2 cellular contexts compared by ENCODE assay signal in the genomic region with DNA sequence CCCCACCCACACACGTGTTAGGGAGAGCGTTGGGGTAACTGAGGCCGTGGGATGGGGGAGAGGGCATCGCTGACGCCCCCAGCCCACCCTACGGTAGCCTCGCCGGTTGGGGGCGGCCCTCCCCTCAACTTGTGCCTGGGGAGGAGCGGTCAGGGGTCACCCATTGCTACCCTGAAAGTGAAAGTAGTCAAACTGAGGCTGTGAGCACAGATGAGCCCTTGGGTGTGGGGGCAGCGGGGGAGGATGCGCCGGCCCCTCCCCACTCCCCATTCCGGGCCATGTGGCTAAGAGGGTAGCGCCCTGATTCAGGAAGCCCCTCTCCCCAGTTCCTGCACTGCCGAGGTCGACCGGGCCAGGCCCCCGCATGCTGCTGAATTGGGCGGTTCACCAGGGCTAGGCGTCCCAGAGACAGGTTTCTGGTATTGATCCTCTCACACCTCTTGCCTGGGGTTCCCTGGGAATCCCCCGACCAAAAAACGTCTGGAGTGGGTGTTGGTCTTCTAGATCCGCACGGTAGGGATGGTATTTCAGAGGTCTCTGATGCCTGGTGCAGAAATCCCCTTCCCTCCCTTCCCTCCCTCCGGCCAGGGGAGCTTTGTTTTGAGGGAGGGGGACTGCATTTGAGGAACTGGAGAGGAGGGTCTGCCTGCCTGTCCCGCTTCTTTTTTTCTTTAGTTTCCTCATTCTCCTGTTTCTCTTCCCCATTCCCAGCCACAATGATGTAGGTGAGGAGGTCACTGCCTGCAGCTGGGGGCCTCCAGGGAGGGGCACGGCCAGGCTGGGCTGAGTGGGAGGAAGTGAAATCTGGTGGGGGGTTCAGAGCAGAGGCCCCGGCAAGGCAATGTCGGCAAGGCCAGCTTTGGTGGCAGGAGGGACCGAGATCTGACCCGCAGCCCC.
TF ChIP-seq lines count a peak whose summit lies in the region.

No MANE protein-coding gene starts in this region.

TF ChIP-seq in IMR-90, 13 proteins besides CTCF, POLR2A, EP300 and RAD21:
- TF ChIP-seq CEBPB (IDR thresholded peaks at IDR 0.05; ENCODE audit: low read depth, low read length) (no peak), FOS (IDR thresholded peaks at IDR 0.05; ENCODE audit: low read depth, low read length) (no peak), RCOR1 (IDR thresholded peaks at IDR 0.05; ENCODE audit: insufficient replicate concordance, low read length) (no peak), MXI1 (IDR thresholded peaks at IDR 0.05; ENCODE audit: borderline replicate concordance, low read depth, low read length) (no peak; the same call in 1 of the 2 replicates), MAZ (IDR thresholded peaks at IDR 0.05; ENCODE audit: borderline replicate concordance, low read depth, low read length) (no peak), SMC3 (IDR thresholded peaks at IDR 0.05; ENCODE audit: low read depth, low read length) (no peak), RFX5 (IDR thresholded peaks at IDR 0.05; ENCODE audit: low read depth, low read length) (no peak), BHLHE40 (IDR thresholded peaks at IDR 0.05; ENCODE audit: low read depth, low read length) (no peak), NFE2L2 (IDR thresholded peaks at IDR 0.05; ENCODE audit: low read depth, low read length) (no peak), MAFK (IDR thresholded peaks at IDR 0.05; ENCODE audit: low read depth, low read length) (no peak), CHD1 (IDR thresholded peaks at IDR 0.05; ENCODE audit: low read depth, low read length) (no peak)
- TF ChIP-seq, protein P1, sequence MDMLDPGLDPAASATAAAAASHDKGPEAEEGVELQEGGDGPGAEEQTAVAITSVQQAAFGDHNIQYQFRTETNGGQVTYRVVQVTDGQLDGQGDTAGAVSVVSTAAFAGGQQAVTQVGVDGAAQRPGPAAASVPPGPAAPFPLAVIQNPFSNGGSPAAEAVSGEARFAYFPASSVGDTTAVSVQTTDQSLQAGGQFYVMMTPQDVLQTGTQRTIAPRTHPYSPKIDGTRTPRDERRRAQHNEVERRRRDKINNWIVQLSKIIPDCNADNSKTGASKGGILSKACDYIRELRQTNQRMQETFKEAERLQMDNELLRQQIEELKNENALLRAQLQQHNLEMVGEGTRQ (IDR thresholded peaks at IDR 0.05; ENCODE audit: low read depth, low read length), result no peak

TF ChIP-seq in H1, 55 proteins besides CTCF, POLR2A, EP300 and RAD21:
- TF ChIP-seq CBX5 (IDR thresholded peaks at IDR 0.05; ENCODE audit: low read depth, low read length) (no peak), KDM4A (IDR thresholded peaks at IDR 0.05; ENCODE audit: low read depth, low read length, severe bottlenecking) (peak; percentile 44), SIN3A (conservative IDR thresholded peaks at IDR 0.05 in 1 of 2, IDR thresholded peaks at IDR 0.05 in 1 of 2; ENCODE audit: low read depth in 1 of 2, low read length in 2 of 2) (0 out of 4 replicates have a peak, but pooled peaks of 1 of the 2 experiments have one; percentile 16)
- TF ChIP-seq, protein P2, sequence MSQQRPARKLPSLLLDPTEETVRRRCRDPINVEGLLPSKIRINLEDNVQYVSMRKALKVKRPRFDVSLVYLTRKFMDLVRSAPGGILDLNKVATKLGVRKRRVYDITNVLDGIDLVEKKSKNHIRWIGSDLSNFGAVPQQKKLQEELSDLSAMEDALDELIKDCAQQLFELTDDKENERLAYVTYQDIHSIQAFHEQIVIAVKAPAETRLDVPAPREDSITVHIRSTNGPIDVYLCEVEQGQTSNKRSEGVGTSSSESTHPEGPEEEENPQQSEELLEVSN (IDR thresholded peaks at IDR 0.05), result 0 out of 2 replicates have a peak, but pooled peaks have one; percentile 37
